Comparison of ENCODE assay signal across 8 cellular contexts in the genomic region with DNA sequence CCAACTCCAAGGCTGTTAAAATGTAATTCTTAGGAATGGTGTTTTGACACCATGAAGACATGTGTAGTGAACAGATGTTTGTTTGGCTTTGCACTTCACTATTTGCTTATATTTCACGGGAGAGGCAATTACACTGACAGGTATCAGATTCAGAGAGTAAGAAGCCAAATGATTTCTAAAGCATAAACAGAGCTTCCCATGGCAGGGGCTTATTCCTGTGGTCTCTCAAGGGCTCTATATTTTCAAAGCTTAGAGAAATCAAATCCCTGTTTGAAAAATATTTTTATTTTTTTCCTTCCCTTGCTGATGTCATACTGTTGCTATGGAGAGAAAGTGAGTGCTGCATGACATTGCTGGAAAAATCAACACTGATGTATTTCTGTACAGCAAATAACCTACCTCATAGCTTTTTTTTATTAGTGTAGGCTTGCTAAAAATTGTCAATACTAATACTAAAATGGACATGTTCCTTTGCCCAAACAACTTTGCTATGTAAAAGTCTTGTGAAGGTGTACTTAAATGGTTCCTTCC.
DNase-seq lines count a peak whose midpoint lies in the region; ATAC-seq and TF ChIP-seq lines count a peak whose summit lies in the region.
"Had no signal": no experiment of that assay in that cellular context is flagged by ENCODE, and none has a peak within 500 bp of the region (broad histone marks: within the 10 kb centered on the region; RNA-seq: fewer than 3 reads in every experiment).

No MANE protein-coding gene starts in this region.

- H3K36me3 Mint-ChIP-seq in osteocyte (ENCODE audit: unreplicated experiment), result peaks cover 6% of the 10 kb centered on the region
- no peaks in the 10 kb centered on the region for H3K36me3 Mint-ChIP-seq in WTC11

- H3K4me3 Mint-ChIP-seq in osteocyte (ENCODE audit: unreplicated experiment) (no peak overlapping the region), WTC11 (no peak overlapping the region)

- no peak overlapping the region for H3K4me3 ChIP-seq in choroid plexus epithelial cell (ENCODE audit: low read depth, low read length)

- CTCF ChIA-PET in WTC11 (lab: Charles Lee), result no interaction called here

- DNase-seq in HT1080 (ENCODE audit: low read depth) (peak; percentile 50), choroid plexus epithelial cell (ENCODE audit: low read depth) (peak; percentile 72), osteocyte (ENCODE audit: extremely low spot score, unreplicated experiment) (no peak), SHP77 treated with DMSO at 0.1 percent for 48 hours (lab: John Stamatoyannopoulos, UW) (no peak), GM10266 (ENCODE audit: extremely low spot score) (no peak), WTC11 (ENCODE audit: low spot score) (no peak)
- DNase-seq: RPMI8226 had no signal

- H3K27ac Mint-ChIP-seq in osteocyte (ENCODE audit: unreplicated experiment) (peak overlapping the region; percentile 86), WTC11 (no peak overlapping the region)

- H3K4me1 Mint-ChIP-seq in osteocyte (ENCODE audit: unreplicated experiment), result peaks cover 21% of the 10 kb centered on the region
- no peaks in the 10 kb centered on the region for H3K4me1 Mint-ChIP-seq in WTC11

- H3K9me3 Mint-ChIP-seq in osteocyte (ENCODE audit: unreplicated experiment) (no peaks in the 10 kb centered on the region), WTC11 (no peaks in the 10 kb centered on the region)

- ATAC-seq in GM18868 (IDR thresholded peaks at IDR 0.05; ENCODE audit: unreplicated experiment) (peak; percentile 37), WTC11 (no peak)

- H3K27me3 Mint-ChIP-seq in osteocyte (ENCODE audit: unreplicated experiment) (no peaks in the 10 kb centered on the region), WTC11 (ENCODE audit: low read depth) (no peaks in the 10 kb centered on the region)

- POLR2A ChIA-PET in WTC11 (lab: Charles Lee), result no interaction called here

- TF ChIP-seq CTCF in choroid plexus epithelial cell (conservative IDR thresholded peaks at IDR 0.05; ENCODE audit: low read depth, low read length), result no peak
- no peak for TF ChIP-seq CTCF in osteocyte (IDR thresholded peaks at IDR 0.05)
- TF ChIP-seq CTCF in GM10266 (IDR thresholded peaks at IDR 0.05; ENCODE audit: control insufficient read depth, insufficient read depth, low read depth, missing control alignments), result no peak
- TF ChIP-seq CTCF in WTC11 (IDR thresholded peaks at IDR 0.05), result no peak

TF ChIP-seq in WTC11, 78 proteins besides CTCF, POLR2A, EP300 and RAD21:
- TF ChIP-seq TEAD4 (CRISPR knock-in tag; IDR thresholded peaks at IDR 0.05), result no peak
- no peak for TF ChIP-seq GABPB1 (CRISPR knock-in tag; IDR thresholded peaks at IDR 0.05)

Comparison
In these comparisons a context has a peak if more than half of its experiments do, and no peak if none do; other contexts are left out.
1. DNase-seq: peak in HT1080 (single experiment) and choroid plexus epithelial cell (single experiment); none in osteocyte (single experiment), SHP77 treated with DMSO at 0.1 percent for 48 hours (single experiment), GM10266 (single experiment) and WTC11 (single experiment).